1 cellular context compared by ENCODE assay signal in the genomic region with DNA sequence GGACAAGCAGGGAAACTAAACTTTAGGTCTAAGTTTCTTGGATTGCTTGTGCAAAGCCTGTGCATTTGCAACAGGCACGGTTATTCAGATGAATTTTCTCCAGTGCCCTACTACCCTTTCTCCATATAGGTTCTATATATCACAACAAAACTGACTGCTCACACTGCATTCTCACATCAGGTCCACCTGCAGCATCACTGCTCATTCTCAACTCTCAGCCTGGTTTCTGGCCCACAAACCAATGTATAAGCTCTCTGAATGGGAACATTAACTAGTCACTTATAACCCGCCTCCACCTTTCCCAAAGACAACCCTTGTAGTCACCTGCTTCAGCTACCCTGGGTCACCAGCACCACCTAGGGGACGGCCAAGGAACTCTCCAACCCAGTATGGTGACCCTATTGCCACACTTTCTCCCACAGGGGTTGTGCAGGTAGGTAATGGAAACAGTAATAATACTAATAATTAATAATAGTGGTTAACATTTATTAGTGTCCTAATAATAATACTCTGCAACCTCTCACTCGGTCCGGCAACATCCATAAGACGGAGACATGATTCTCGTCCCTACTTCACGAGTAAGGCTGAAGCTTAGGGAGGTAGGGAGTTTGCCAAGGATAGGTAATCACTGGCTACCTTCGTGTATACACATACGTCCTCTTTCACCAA.
TF ChIP-seq lines count a peak whose summit lies in the region.

No MANE protein-coding gene starts in this region.

TF ChIP-seq in K562, 482 proteins besides CTCF, POLR2A, EP300 and RAD21 (continued from another document and continues in another):
- TF ChIP-seq ZNF609 (CRISPR knock-in tag; IDR thresholded peaks at IDR 0.05; ENCODE audit: borderline replicate concordance): 0 out of 2 replicates have a peak, but pooled peaks have one; percentile 63
- no peak for TF ChIP-seq ATF3 (IDR thresholded peaks at IDR 0.05)
- peak; percentile 93 for TF ChIP-seq ATF3 (CRISPR knock-in tag; conservative IDR thresholded peaks at IDR 0.05)
- peak; percentile 94; the same call in 1 of the 2 replicates for TF ChIP-seq FOXP4 (CRISPR knock-in tag; IDR thresholded peaks at IDR 0.05; ENCODE audit: borderline replicate concordance)
- TF ChIP-seq MED1 (CRISPR knock-in tag; IDR thresholded peaks at IDR 0.05; ENCODE audit: borderline replicate concordance): 0 out of 2 replicates have a peak, but pooled peaks have one; percentile 66
- TF ChIP-seq ZNF217 (CRISPR knock-in tag; IDR thresholded peaks at IDR 0.05): peak; percentile 92
- no peak for TF ChIP-seq HNRNPUL1 (IDR thresholded peaks at IDR 0.05; ENCODE audit: low read length)
- TF ChIP-seq ZFX (CRISPR knock-in tag; IDR thresholded peaks at IDR 0.05): peak; percentile 30; the same call in 1 of the 2 replicates
- 0 out of 2 replicates have a peak, but pooled peaks have one; percentile 29 for TF ChIP-seq CBFB (CRISPR knock-in tag; IDR thresholded peaks at IDR 0.05)
- TF ChIP-seq TEAD1 (CRISPR knock-in tag; IDR thresholded peaks at IDR 0.05): peak in 1 of 2 experiments; percentile 50; a peak in 1 of 4 replicates
- TF ChIP-seq CLOCK (CRISPR knock-in tag; IDR thresholded peaks at IDR 0.05; ENCODE audit: borderline replicate concordance): no peak
- TF ChIP-seq FOXK1 (CRISPR knock-in tag; IDR thresholded peaks at IDR 0.05; ENCODE audit: borderline replicate concordance): peak; percentile 100
- TF ChIP-seq ZNF511 (CRISPR knock-in tag; IDR thresholded peaks at IDR 0.05): peak; percentile 94
- no peak for TF ChIP-seq ZNF592 (IDR thresholded peaks at IDR 0.05)
- peak; percentile 84 for TF ChIP-seq ZNF431 (CRISPR knock-in tag; IDR thresholded peaks at IDR 0.05)
- TF ChIP-seq RB1 (IDR thresholded peaks at IDR 0.05; ENCODE audit: low read depth): peak; percentile 42; the same call in 1 of the 2 replicates
- TF ChIP-seq, protein P1, sequence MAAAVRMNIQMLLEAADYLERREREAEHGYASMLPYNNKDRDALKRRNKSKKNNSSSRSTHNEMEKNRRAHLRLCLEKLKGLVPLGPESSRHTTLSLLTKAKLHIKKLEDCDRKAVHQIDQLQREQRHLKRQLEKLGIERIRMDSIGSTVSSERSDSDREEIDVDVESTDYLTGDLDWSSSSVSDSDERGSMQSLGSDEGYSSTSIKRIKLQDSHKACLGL (CRISPR knock-in tag; IDR thresholded peaks at IDR 0.05; ENCODE audit: borderline replicate concordance, poor library complexity, severe bottlenecking): no peak
- TF ChIP-seq JUN (IDR thresholded peaks at IDR 0.05; ENCODE audit: borderline replicate concordance, low read depth, low read length): no peak
- TF ChIP-seq JUN (CRISPR knock-in tag; IDR thresholded peaks at IDR 0.05; ENCODE audit: borderline replicate concordance): peak; percentile 59; the same call in 1 of the 2 replicates
- peak; percentile 68 for TF ChIP-seq FOXP1 (CRISPR knock-in tag; IDR thresholded peaks at IDR 0.05)
- TF ChIP-seq CREM (IDR thresholded peaks at IDR 0.05; ENCODE audit: low read depth): no peak
- TF ChIP-seq ZNF224 (CRISPR knock-in tag; IDR thresholded peaks at IDR 0.05): peak; percentile 97
- TF ChIP-seq, protein P2, sequence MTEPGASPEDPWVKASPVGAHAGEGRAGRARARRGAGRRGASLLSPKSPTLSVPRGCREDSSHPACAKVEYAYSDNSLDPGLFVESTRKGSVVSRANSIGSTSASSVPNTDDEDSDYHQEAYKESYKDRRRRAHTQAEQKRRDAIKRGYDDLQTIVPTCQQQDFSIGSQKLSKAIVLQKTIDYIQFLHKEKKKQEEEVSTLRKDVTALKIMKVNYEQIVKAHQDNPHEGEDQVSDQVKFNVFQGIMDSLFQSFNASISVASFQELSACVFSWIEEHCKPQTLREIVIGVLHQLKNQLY (CRISPR knock-in tag; conservative IDR thresholded peaks at IDR 0.05): 0 out of 4 replicates have a peak, but pooled peaks of 1 of the 2 experiments have one; percentile 87
- TF ChIP-seq, protein P3, sequence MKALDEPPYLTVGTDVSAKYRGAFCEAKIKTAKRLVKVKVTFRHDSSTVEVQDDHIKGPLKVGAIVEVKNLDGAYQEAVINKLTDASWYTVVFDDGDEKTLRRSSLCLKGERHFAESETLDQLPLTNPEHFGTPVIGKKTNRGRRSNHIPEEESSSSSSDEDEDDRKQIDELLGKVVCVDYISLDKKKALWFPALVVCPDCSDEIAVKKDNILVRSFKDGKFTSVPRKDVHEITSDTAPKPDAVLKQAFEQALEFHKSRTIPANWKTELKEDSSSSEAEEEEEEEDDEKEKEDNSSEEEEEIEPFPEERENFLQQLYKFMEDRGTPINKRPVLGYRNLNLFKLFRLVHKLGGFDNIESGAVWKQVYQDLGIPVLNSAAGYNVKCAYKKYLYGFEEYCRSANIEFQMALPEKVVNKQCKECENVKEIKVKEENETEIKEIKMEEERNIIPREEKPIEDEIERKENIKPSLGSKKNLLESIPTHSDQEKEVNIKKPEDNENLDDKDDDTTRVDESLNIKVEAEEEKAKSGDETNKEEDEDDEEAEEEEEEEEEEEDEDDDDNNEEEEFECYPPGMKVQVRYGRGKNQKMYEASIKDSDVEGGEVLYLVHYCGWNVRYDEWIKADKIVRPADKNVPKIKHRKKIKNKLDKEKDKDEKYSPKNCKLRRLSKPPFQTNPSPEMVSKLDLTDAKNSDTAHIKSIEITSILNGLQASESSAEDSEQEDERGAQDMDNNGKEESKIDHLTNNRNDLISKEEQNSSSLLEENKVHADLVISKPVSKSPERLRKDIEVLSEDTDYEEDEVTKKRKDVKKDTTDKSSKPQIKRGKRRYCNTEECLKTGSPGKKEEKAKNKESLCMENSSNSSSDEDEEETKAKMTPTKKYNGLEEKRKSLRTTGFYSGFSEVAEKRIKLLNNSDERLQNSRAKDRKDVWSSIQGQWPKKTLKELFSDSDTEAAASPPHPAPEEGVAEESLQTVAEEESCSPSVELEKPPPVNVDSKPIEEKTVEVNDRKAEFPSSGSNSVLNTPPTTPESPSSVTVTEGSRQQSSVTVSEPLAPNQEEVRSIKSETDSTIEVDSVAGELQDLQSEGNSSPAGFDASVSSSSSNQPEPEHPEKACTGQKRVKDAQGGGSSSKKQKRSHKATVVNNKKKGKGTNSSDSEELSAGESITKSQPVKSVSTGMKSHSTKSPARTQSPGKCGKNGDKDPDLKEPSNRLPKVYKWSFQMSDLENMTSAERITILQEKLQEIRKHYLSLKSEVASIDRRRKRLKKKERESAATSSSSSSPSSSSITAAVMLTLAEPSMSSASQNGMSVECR (CRISPR knock-in tag; IDR thresholded peaks at IDR 0.05): 0 out of 2 replicates have a peak, but pooled peaks have one; percentile 57
